9 cellular contexts compared by ENCODE assay signal in the genomic region with DNA sequence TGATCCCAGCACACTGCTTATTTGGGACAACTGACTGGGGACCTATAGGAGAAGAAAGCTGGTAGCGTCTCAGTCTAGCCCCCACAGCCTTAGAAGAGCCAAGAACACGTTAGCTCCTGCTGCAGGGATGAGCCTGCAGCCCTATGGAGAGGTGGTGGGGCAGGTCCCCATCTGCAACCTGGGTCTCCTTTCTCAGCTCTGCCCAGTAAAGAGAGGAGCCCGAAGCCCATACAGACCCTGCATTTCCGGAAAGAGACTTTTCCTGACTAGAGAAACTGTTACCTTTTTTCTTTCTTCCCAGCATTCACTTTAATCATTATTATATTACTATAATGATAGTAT. TPM values are rescaled to one million over a fixed set of nuclear protein-coding genes. Genes with fewer than 3 reads are reported as not detected.
DNase-seq lines count a peak whose midpoint lies in the region; ATAC-seq, FAIRE-seq and TF ChIP-seq lines count a peak whose summit lies in the region.
"Had no signal": no experiment of that assay in that cellular context is flagged by ENCODE, and none has a peak within 500 bp of the region (broad histone marks: within the 10 kb centered on the region; RNA-seq: fewer than 3 reads in every experiment).

No MANE protein-coding gene starts in this region.

- no peaks in the 10 kb centered on the region for H4K20me1 ChIP-seq in K562 (replicated peaks; ENCODE audit: control insufficient read depth, insufficient read depth, low read length)

- H3K4me2 ChIP-seq in K562 (ENCODE audit: insufficient read depth, low read length) = peak overlapping the region; percentile 91

- H3K9me3 Mint-ChIP-seq in memory B cell = no peaks in the 10 kb centered on the region

- H3K27ac ChIP-seq in K562 (ENCODE audit: extremely low read depth, low read depth, low read length) = peak overlapping the region; percentile 78

- peaks cover 3 to 6% of the 10 kb centered on the region in 2 experiments; a peak in 3 of 5 replicates for H3K4me1 ChIP-seq in K562 (replicated peaks in 1 of 2; ENCODE audit: control insufficient read depth in 2 of 2, insufficient read depth in 2 of 2, low read length in 2 of 2)

- H3K36me3 ChIP-seq in K562 (ENCODE audit: control insufficient read depth, insufficient read depth, low read length) = peaks cover 28% of the 10 kb centered on the region; the same call in 1 of the 3 replicates

- peak; percentile 16 for ATAC-seq in HG03354 (IDR thresholded peaks at IDR 0.05; ENCODE audit: poor library complexity, severe bottlenecking, unreplicated experiment)
- ATAC-seq in K562 = peak; percentile 65
- no peak for ATAC-seq in memory B cell (ENCODE audit: low read depth)
- no peak for ATAC-seq in GM19463 (IDR thresholded peaks at IDR 0.05; ENCODE audit: unreplicated experiment)
- no peak for ATAC-seq in HG03139 (IDR thresholded peaks at IDR 0.05; ENCODE audit: unreplicated experiment)

- no peaks in the 10 kb centered on the region for H3K9me3 ChIP-seq in K562 (replicated peaks; ENCODE audit: control insufficient read depth, insufficient read depth, low read depth, low read length)

- CTCF ChIA-PET in K562 (lab: Yijun Ruan, JAX; ENCODE audit: low intra/inter-chr PET ratio) = no interaction called here

- WGBS in K562 (ENCODE audit: insufficient coverage, low coverage, missing lambda C conversion rate) = 0% methylated on average over 4 of the region's 4 CpGs

- peaks cover 4% of the 10 kb centered on the region for H3K36me3 Mint-ChIP-seq in memory B cell

- TF ChIP-seq EP300 in K562 (IDR thresholded peaks at IDR 0.05; ENCODE audit: low read length) = no peak

- FAIRE-seq in K562 (lab: Jason Lieb, UNC) = no peak

- TF ChIP-seq POLR2A in K562 (conservative IDR thresholded peaks at IDR 0.05) = no peak

- H3K4me3 ChIP-seq in GM12875 (ENCODE audit: low read depth, low read length) (peak overlapping the region; percentile 60), K562 (peak overlapping the region; percentile 54)

- POLR2A ChIA-PET in K562 (lab: Yijun Ruan, JAX) = interaction anchor here (1.0 kb wide), 1 partner anchor 33 kb away, joined by 4 read pairs; no protein-coding TSS in a partner anchor

- BruUV-seq in K562 (replicated peaks; lab: Mats Ljungman, UMichigan) = no TSS peak

- H3K27me3 ChIP-seq in K562 (ENCODE audit: control insufficient read depth in 2 of 2, insufficient read depth in 2 of 2, low read length in 2 of 2) = peaks cover 0 to 6% of the 10 kb centered on the region in 2 experiments; a peak in 2 of 5 replicates

- in situ Hi-C loops in K562 (cut with MboI) = no loop called here

- TF ChIP-seq RAD21 in K562 (CRISPR knock-in tag; conservative IDR thresholded peaks at IDR 0.05 in 1 of 2, IDR thresholded peaks at IDR 0.05 in 1 of 2) = no peak

- H3K9ac ChIP-seq in K562 (ENCODE audit: insufficient read depth in 1 of 2, low read depth in 2 of 2, low read length in 2 of 2) = peak overlapping the region; percentile 92 to 100

- peak overlapping the region; percentile 80 for H3K27ac Mint-ChIP-seq in memory B cell

- H3K4me1 Mint-ChIP-seq in memory B cell = peaks cover 13% of the 10 kb centered on the region

- H3K79me2 ChIP-seq in K562 (ENCODE audit: control insufficient read depth, insufficient read depth, low read length) = peaks cover 31% of the 10 kb centered on the region

- H3K4me3 Mint-ChIP-seq in memory B cell = peak overlapping the region; percentile 95

- peaks cover 2% of the 10 kb centered on the region for H3K27me3 Mint-ChIP-seq in memory B cell

- TF ChIP-seq CTCF in GM12875 (IDR thresholded peaks at IDR 0.05; ENCODE audit: borderline replicate concordance, insufficient read depth, low read depth, low read length) (no peak), K562 (IDR thresholded peaks at IDR 0.05 in 2 of 3, conservative IDR thresholded peaks at IDR 0.05 in 1 of 3; ENCODE audit: insufficient read depth in 2 of 3, low read depth in 1 of 3, low read length in 3 of 3) (no peak)

- no peaks in the 10 kb centered on the region for H3K9me1 ChIP-seq in K562 (ENCODE audit: control insufficient read depth, insufficient read depth, low read length)

- peak overlapping the region; percentile 96 for H2AFZ ChIP-seq in K562 (ENCODE audit: low read depth, low read length)

- DNase-seq in K562 (ENCODE audit: extremely low read depth in 1 of 4, low spot score in 3 of 4) (peak in 2 of 4 experiments; percentile 33 to 49), memory B cell (ENCODE audit: low spot score in 2 of 2) (no peak), T1000 (lab: John Stamatoyannopoulos, UW) (no peak)
- no peak for DNase-seq in effector CD4-positive, alpha-beta T cell

- intact Hi-C loops in K562 (cut with micrococcal nuclease) = no loop called here

TF ChIP-seq in K562, 482 proteins besides CTCF, POLR2A, EP300 and RAD21:
- TF ChIP-seq, protein P1, sequence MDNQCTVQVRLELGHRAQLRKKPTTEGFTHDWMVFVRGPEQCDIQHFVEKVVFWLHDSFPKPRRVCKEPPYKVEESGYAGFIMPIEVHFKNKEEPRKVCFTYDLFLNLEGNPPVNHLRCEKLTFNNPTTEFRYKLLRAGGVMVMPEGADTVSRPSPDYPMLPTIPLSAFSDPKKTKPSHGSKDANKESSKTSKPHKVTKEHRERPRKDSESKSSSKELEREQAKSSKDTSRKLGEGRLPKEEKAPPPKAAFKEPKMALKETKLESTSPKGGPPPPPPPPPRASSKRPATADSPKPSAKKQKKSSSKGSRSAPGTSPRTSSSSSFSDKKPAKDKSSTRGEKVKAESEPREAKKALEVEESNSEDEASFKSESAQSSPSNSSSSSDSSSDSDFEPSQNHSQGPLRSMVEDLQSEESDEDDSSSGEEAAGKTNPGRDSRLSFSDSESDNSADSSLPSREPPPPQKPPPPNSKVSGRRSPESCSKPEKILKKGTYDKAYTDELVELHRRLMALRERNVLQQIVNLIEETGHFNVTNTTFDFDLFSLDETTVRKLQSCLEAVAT (IDR thresholded peaks at IDR 0.05) = no peak
- TF ChIP-seq NFXL1 (CRISPR knock-in tag; IDR thresholded peaks at IDR 0.05) (no peak), ZNF445 (CRISPR knock-in tag; IDR thresholded peaks at IDR 0.05; ENCODE audit: low read depth) (no peak), CEBPB (tag; IDR thresholded peaks at IDR 0.05) (peak; percentile 56; the same call in 1 of the 2 replicates)

RNA-seq across cellular contexts. Expression of a gene that starts 0.8 kb away (rescaled TPM):
- 203 and 313 TPM in 2 replicates for total RNA-seq in K562 (2011; cell fraction: chromatin; rRNA removed; ENCODE audit: low replicate concordance)
- 169 and 173 TPM in 2 replicates for total RNA-seq in K562 (2011; cell fraction: nucleolus; rRNA removed)
- total RNA-seq in K562 (2011; cell fraction: nucleoplasm; rRNA removed) = 165 and 179 TPM in 2 replicates
- 12.6 and 20.0 TPM in 2 replicates for total RNA-seq in K562 (2014; rRNA removed)
- 11.5 and 14.7 TPM in 2 replicates for total RNA-seq in K562 (2014; rRNA removed; fragmentation: Illumina TruSeq; extraction: Trizol)
- 16.5 and 18.5 TPM in 2 replicates for total RNA-seq in K562 (2015; rRNA removed; fragmentation: Illumina TruSeq; extraction: Trizol)
- total RNA-seq in K562 (2021) = 20.6 and 26.3 TPM in 2 replicates
- 33.2 and 45.8 TPM in 2 replicates for polyA plus RNA-seq in K562 (2011; rRNA removed)
- 36.0 and 51.2 TPM in 2 replicates for polyA plus RNA-seq in K562 (2011; cell fraction: cytosol; rRNA removed)
- 219 and 305 TPM in 2 replicates for polyA plus RNA-seq in K562 (2011; cell fraction: nucleus; rRNA removed)
- polyA plus RNA-seq in K562 (2012) = 14.2 and 22.5 TPM in 2 replicates
- polyA plus RNA-seq in K562 (2014; fragmentation: Illumina TruSeq; extraction: Trizol) = 21.2 and 22.6 TPM in 2 replicates
- polyA plus RNA-seq in K562 (2014; fragmentation: Nextera tagmentation; extraction: Ambion mirVana) = 10 to 100 TPM in 1 of 2 experiments, 1 to 10 TPM in 1; 6.9 to 12.1 TPM
- polyA plus RNA-seq in K562 (2014; rRNA removed) = 26.0 and 28.8 TPM in 2 replicates
- 49.2 and 53.8 TPM in 2 replicates for polyA minus RNA-seq in K562 (2011; rRNA and poly(A)+ RNA removed)
- polyA minus RNA-seq in K562 (2011; cell fraction: cytosol; rRNA and poly(A)+ RNA removed) = 26.8 and 31.0 TPM in 2 replicates
- polyA minus RNA-seq in K562 (2011; cell fraction: nucleus; rRNA and poly(A)+ RNA removed) = 59.0 and 95.2 TPM in 2 replicates

RNA-seq across cellular contexts. Expression of a gene that starts 32.0 kb away (rescaled TPM):
- not detected in 2 replicates for total RNA-seq in K562 (2011; cell fraction: chromatin; rRNA removed; ENCODE audit: low replicate concordance)
- total RNA-seq in K562 (2011; cell fraction: nucleolus; rRNA removed) = not detected in 2 replicates
- not detected in 2 replicates for total RNA-seq in K562 (2011; cell fraction: nucleoplasm; rRNA removed)
- not detected in 2 replicates for total RNA-seq in K562 (2014; rRNA removed)
- total RNA-seq in K562 (2014; rRNA removed; fragmentation: Illumina TruSeq; extraction: Trizol) = not detected in 2 replicates
- total RNA-seq in K562 (2015; rRNA removed; fragmentation: Illumina TruSeq; extraction: Trizol) = not detected in 2 replicates
- not detected in 2 replicates for total RNA-seq in K562 (2021)
- polyA plus RNA-seq in K562 (2011; rRNA removed) = not detected in 2 replicates
- not detected in 2 replicates for polyA plus RNA-seq in K562 (2011; cell fraction: cytosol; rRNA removed)
- not detected in 2 replicates for polyA plus RNA-seq in K562 (2011; cell fraction: nucleus; rRNA removed)
- polyA plus RNA-seq in K562 (2012) = not detected in 2 replicates
- not detected in 2 replicates for polyA plus RNA-seq in K562 (2014; fragmentation: Illumina TruSeq; extraction: Trizol)
- polyA plus RNA-seq in K562 (2014; fragmentation: Nextera tagmentation; extraction: Ambion mirVana) = not detected
- not detected in 2 replicates for polyA plus RNA-seq in K562 (2014; rRNA removed)
- not detected in 2 replicates for polyA minus RNA-seq in K562 (2011; rRNA and poly(A)+ RNA removed)
- not detected in 2 replicates for polyA minus RNA-seq in K562 (2011; cell fraction: cytosol; rRNA and poly(A)+ RNA removed)
- not detected in 2 replicates for polyA minus RNA-seq in K562 (2011; cell fraction: nucleus; rRNA and poly(A)+ RNA removed)
- total RNA-seq: RPMI7951 had no signal

RNA-seq across cellular contexts. Expression of a gene that starts 52.1 kb away (rescaled TPM):
- total RNA-seq in K562 (2011; cell fraction: chromatin; rRNA removed; ENCODE audit: low replicate concordance) = 1.5 and 2.6 TPM in 2 replicates
- 0.92 and 1.2 TPM in 2 replicates for total RNA-seq in K562 (2011; cell fraction: nucleolus; rRNA removed)
- total RNA-seq in K562 (2011; cell fraction: nucleoplasm; rRNA removed) = 1.0 and 2.2 TPM in 2 replicates
- 0.05 TPM in 1 of 2 replicates, not detected in the other for total RNA-seq in K562 (2014; rRNA removed)
- total RNA-seq in K562 (2014; rRNA removed; fragmentation: Illumina TruSeq; extraction: Trizol) = 0.06 and 0.11 TPM in 2 replicates
- total RNA-seq in K562 (2015; rRNA removed; fragmentation: Illumina TruSeq; extraction: Trizol) = 0.08 and 0.18 TPM in 2 replicates
- 0.31 and 0.49 TPM in 2 replicates for total RNA-seq in K562 (2021)
- polyA plus RNA-seq in K562 (2011; rRNA removed) = 0.18 and 0.45 TPM in 2 replicates
- 0.21 and 0.27 TPM in 2 replicates for polyA plus RNA-seq in K562 (2011; cell fraction: cytosol; rRNA removed)
- polyA plus RNA-seq in K562 (2011; cell fraction: nucleus; rRNA removed) = 0.36 and 0.88 TPM in 2 replicates
- 0.13 and 0.47 TPM in 2 replicates for polyA plus RNA-seq in K562 (2012)
- polyA plus RNA-seq in K562 (2014; fragmentation: Illumina TruSeq; extraction: Trizol) = 0.10 TPM in 1 of 2 replicates, not detected in the other
- under 1 TPM; 0.01 to 0.04 TPM for polyA plus RNA-seq in K562 (2014; fragmentation: Nextera tagmentation; extraction: Ambion mirVana)
- 0.07 and 0.20 TPM in 2 replicates for polyA plus RNA-seq in K562 (2014; rRNA removed)
- polyA minus RNA-seq in K562 (2011; rRNA and poly(A)+ RNA removed) = 0.72 TPM in 1 of 2 replicates, not detected in the other
- not detected in 2 replicates for polyA minus RNA-seq in K562 (2011; cell fraction: cytosol; rRNA and poly(A)+ RNA removed)
- 0.13 and 0.67 TPM in 2 replicates for polyA minus RNA-seq in K562 (2011; cell fraction: nucleus; rRNA and poly(A)+ RNA removed)

Comparison
In these comparisons a context has a peak if more than half of its experiments do, and no peak if none do; other contexts are left out.
1. ATAC-seq: peak in HG03354 (single experiment) and K562 (single experiment); none in memory B cell (single experiment), GM19463 (single experiment) and HG03139 (single experiment).